Comparison of ENCODE assay signal across 10 cellular contexts in the genomic region with DNA sequence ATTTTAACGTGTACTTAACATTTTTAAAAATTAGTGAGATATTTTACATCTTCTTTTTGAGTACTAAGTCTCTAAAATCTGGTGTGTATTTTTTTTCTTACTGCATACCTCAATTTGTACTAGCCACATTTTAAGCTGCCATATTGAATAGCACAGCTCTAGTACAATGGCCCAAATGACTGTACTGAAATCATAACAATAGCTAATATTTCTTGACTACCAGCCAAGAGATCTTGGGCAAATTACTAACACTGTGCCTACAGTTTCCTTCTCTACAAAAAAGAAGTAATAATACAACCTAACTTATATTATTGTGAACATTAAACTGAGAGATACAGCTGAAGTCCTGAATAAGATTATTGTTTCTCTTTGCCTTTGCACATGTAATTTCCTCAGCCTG. TPM values are rescaled to one million over a fixed set of nuclear protein-coding genes. Genes with fewer than 3 reads are reported as not detected.
A peak's percentile ranks its signal among the peaks of the same experiment; 100 is the strongest.
DNase-seq lines count a peak whose midpoint lies in the region; ATAC-seq and TF ChIP-seq lines count a peak whose summit lies in the region.
"Had no signal": no experiment of that assay in that cellular context is flagged by ENCODE, and none has a peak within 500 bp of the region (broad histone marks: within the 10 kb centered on the region; RNA-seq: fewer than 3 reads in every experiment).

No MANE protein-coding gene starts in this region.

- H3K4me1 Mint-ChIP-seq in CD4-positive, alpha-beta memory T cell, result peaks cover 64 to 91% (median 80%) of the 10 kb centered on the region in 4 donors
- peaks cover 51 to 88% (median 81%) of the 10 kb centered on the region in 3 donors for H3K4me1 Mint-ChIP-seq in T-cell
- H3K4me1 Mint-ChIP-seq in effector memory CD8-positive, alpha-beta T cell (ENCODE audit: low read depth in 2 of 2), result peaks cover 61 to 86% of the 10 kb centered on the region in 2 donors
- H3K4me1 Mint-ChIP-seq in natural killer cell treated with Interleukin-12 subunit alpha and Interleukin-12 subunit beta and Interleukin-15 and Interleukin-18, amount 100 ng/mL, for 72 hours (ENCODE audit: low read depth in 2 of 2), result peaks cover 74 to 90% of the 10 kb centered on the region in 2 donors
- H3K4me1 Mint-ChIP-seq: B cell had no signal

- no peaks in the 10 kb centered on the region for H3K27me3 ChIP-seq in CD4-positive, alpha-beta memory T cell (ENCODE audit: insufficient read depth, low read length)
- H3K27me3 ChIP-seq in heart right ventricle, result no peaks in the 10 kb centered on the region
- H3K27me3 ChIP-seq: BLaER1 treated with 17β-estradiol and CSF1 and Interleukin-3, amounts not matched to agents 10 nM and 100 nM had no signal

- POLR2A ChIA-PET in CD4-positive, alpha-beta memory T cell (lab: Charles Lee; ENCODE audit: partially characterized antibody), result interaction anchor here (0.9 to 2.0 kb wide), 5 partner anchors 9 to 247 kb away, joined by 3 to 6 read pairs (median 4); no protein-coding TSS in a partner anchor
- POLR2A ChIA-PET in T-cell (lab: Charles Lee), result interaction anchor here in 1 of 2 donors (0.9 kb wide), 1 partner anchor 1540 kb away, joined by 3 read pairs; no protein-coding TSS in a partner anchor

- no peaks in the 10 kb centered on the region for H3K27me3 Mint-ChIP-seq in CD4-positive, alpha-beta memory T cell
- no peaks in the 10 kb centered on the region for H3K27me3 Mint-ChIP-seq in T-cell
- H3K27me3 Mint-ChIP-seq in effector memory CD8-positive, alpha-beta T cell, result no peaks in the 10 kb centered on the region
- no peaks in the 10 kb centered on the region for H3K27me3 Mint-ChIP-seq in natural killer cell treated with Interleukin-12 subunit alpha and Interleukin-12 subunit beta and Interleukin-15 and Interleukin-18, amount 100 ng/mL, for 72 hours

- no peak for TF ChIP-seq CTCF in heart right ventricle (IDR thresholded peaks at IDR 0.05)

- 0 to 98% methylated on average over 1 of the region's 1 CpG for WGBS in heart right ventricle, 2 donors

- intact Hi-C loops in CD4-positive, alpha-beta memory T cell (cut with micrococcal nuclease), result loop anchor here (2.0 to 5.0 kb wide), 3 partner anchors 19 to 89 kb away; no protein-coding TSS in a partner anchor
- intact Hi-C loops in heart right ventricle (cut with DNase I), result loop anchor here in 1 of 10 donors (10.0 kb wide), 1 partner anchor 327 kb away; a partner anchor contains a TSS

- no peaks in the 10 kb centered on the region for H3K36me3 Mint-ChIP-seq in CD4-positive, alpha-beta memory T cell
- H3K36me3 Mint-ChIP-seq in T-cell, result no peaks in the 10 kb centered on the region
- H3K36me3 Mint-ChIP-seq in effector memory CD8-positive, alpha-beta T cell (ENCODE audit: insufficient read depth), result peaks cover 6% of the 10 kb centered on the region
- H3K36me3 Mint-ChIP-seq in natural killer cell treated with Interleukin-12 subunit alpha and Interleukin-12 subunit beta and Interleukin-15 and Interleukin-18, amount 100 ng/mL, for 72 hours, result peaks cover 17% of the 10 kb centered on the region

- H3K9me3 Mint-ChIP-seq in CD4-positive, alpha-beta memory T cell, result no peaks in the 10 kb centered on the region
- H3K9me3 Mint-ChIP-seq in T-cell, result no peaks in the 10 kb centered on the region
- H3K9me3 Mint-ChIP-seq in effector memory CD8-positive, alpha-beta T cell, result no peaks in the 10 kb centered on the region
- H3K9me3 Mint-ChIP-seq in natural killer cell treated with Interleukin-12 subunit alpha and Interleukin-12 subunit beta and Interleukin-15 and Interleukin-18, amount 100 ng/mL, for 72 hours, result no peaks in the 10 kb centered on the region

- H3K4me3 Mint-ChIP-seq in CD4-positive, alpha-beta memory T cell, result peak overlapping the region in 2 of 8 donors; percentile 31 to 33
- no peak overlapping the region for H3K4me3 Mint-ChIP-seq in T-cell
- H3K4me3 Mint-ChIP-seq in effector memory CD8-positive, alpha-beta T cell, result peak overlapping the region; percentile 27 to 66
- no peak overlapping the region for H3K4me3 Mint-ChIP-seq in natural killer cell treated with Interleukin-12 subunit alpha and Interleukin-12 subunit beta and Interleukin-15 and Interleukin-18, amount 100 ng/mL, for 72 hours
- H3K4me3 Mint-ChIP-seq: B cell, H9 had no signal

- no peaks in the 10 kb centered on the region for H3K9me3 ChIP-seq in CD4-positive, alpha-beta memory T cell (ENCODE audit: control insufficient read depth in 1 of 2, low read length in 2 of 2)
- H3K9me3 ChIP-seq in heart right ventricle, result no peaks in the 10 kb centered on the region
- H3K9me3 ChIP-seq: Caco-2 had no signal

- H3K27ac ChIP-seq in CD4-positive, alpha-beta memory T cell (ENCODE audit: low read depth, low read length), result no peak overlapping the region
- peak overlapping the region in 1 of 10 donors; percentile 81 for H3K27ac ChIP-seq in heart right ventricle
- H3K27ac ChIP-seq: BLaER1 treated with 17β-estradiol and CSF1 and Interleukin-3, amounts not matched to agents 10 nM and 100 nM had no signal

- peak overlapping the region in 4 of 7 donors; percentile 58 to 88 (median 76) for H3K27ac Mint-ChIP-seq in CD4-positive, alpha-beta memory T cell
- peak overlapping the region; percentile 41 to 56 for H3K27ac Mint-ChIP-seq in T-cell
- H3K27ac Mint-ChIP-seq in effector memory CD8-positive, alpha-beta T cell, result peak overlapping the region; percentile 92 to 97
- H3K27ac Mint-ChIP-seq in natural killer cell treated with Interleukin-12 subunit alpha and Interleukin-12 subunit beta and Interleukin-15 and Interleukin-18, amount 100 ng/mL, for 72 hours, result peak overlapping the region; percentile 85 to 94
- H3K27ac Mint-ChIP-seq: B cell, H9 had no signal

- H3K4me3 ChIP-seq in CD4-positive, alpha-beta memory T cell (ENCODE audit: low read length in 2 of 2), result no peak overlapping the region
- H3K4me3 ChIP-seq in heart right ventricle, result no peak overlapping the region
- H3K4me3 ChIP-seq: BLaER1 treated with 17β-estradiol and CSF1 and Interleukin-3, amounts not matched to agents 10 nM and 100 nM had no signal

- peaks cover 88% of the 10 kb centered on the region for H3K4me1 ChIP-seq in CD4-positive, alpha-beta memory T cell (ENCODE audit: insufficient read depth, low read length)
- peaks cover 0 to 48% (median 0%) of the 10 kb centered on the region in 9 donors for H3K4me1 ChIP-seq in heart right ventricle

- CTCF ChIA-PET in CD4-positive, alpha-beta memory T cell (lab: Charles Lee; ENCODE audit: partially characterized antibody), result interaction anchor here (0.7 kb wide), 1 partner anchor 1469 kb away, joined by 4 read pairs; no protein-coding TSS in a partner anchor
- CTCF ChIA-PET in T-cell (lab: Charles Lee), result interaction anchor here (0.6 to 1.1 kb wide), 3 partner anchors 45 to 1801 kb away, joined by 3 to 5 read pairs (median 3); no protein-coding TSS in a partner anchor

- H3K36me3 ChIP-seq in CD4-positive, alpha-beta memory T cell (ENCODE audit: insufficient read depth, low read length), result no peaks in the 10 kb centered on the region
- H3K36me3 ChIP-seq in heart right ventricle, result no peaks in the 10 kb centered on the region
- H3K36me3 ChIP-seq: BLaER1 treated with 17β-estradiol and CSF1 and Interleukin-3, amounts not matched to agents 10 nM and 100 nM had no signal

- no peak for ATAC-seq in T-cell (replicated peaks in 1 of 4)
- ATAC-seq in effector memory CD8-positive, alpha-beta T cell (replicated peaks), result no peak
- no peak for ATAC-seq in natural killer cell treated with Interleukin-12 subunit alpha and Interleukin-12 subunit beta and Interleukin-15 and Interleukin-18, amount 100 ng/mL, for 72 hours
- no peak for ATAC-seq in heart right ventricle

- no peak for DNase-seq in CD4-positive, alpha-beta memory T cell
- DNase-seq in T-cell, result no peak
- no peak for DNase-seq in effector memory CD8-positive, alpha-beta T cell
- DNase-seq in natural killer cell treated with Interleukin-12 subunit alpha and Interleukin-12 subunit beta and Interleukin-15 and Interleukin-18, amount 100 ng/mL, for 72 hours (ENCODE audit: low spot score), result no peak
- DNase-seq in heart right ventricle, result no peak
- DNase-seq in NK-92 (lab: John Stamatoyannopoulos, UW; ENCODE audit: unreplicated experiment), result no peak
- DNase-seq: Caco-2, H9 had no signal

RNA-seq across cellular contexts. Expression of a gene that starts 57.2 kb away (rescaled TPM):
- 1 to 10 TPM; 4.7 to 6.0 TPM for total RNA-seq in CD4-positive, alpha-beta memory T cell
- polyA plus RNA-seq in CD4-positive, alpha-beta memory T cell, result 1 to 10 TPM; 2.9 to 4.3 TPM
- total RNA-seq in T-cell (1 to 10 TPM; 3.1 to 6.9 (median 6.3) TPM), heart right ventricle (1 to 10 TPM in 4 of 10 donors, under 1 TPM in 6; 0.26 to 4.0 (median 0.73) TPM)
- total RNA-seq in natural killer cell treated with Interleukin-12 subunit alpha and Interleukin-12 subunit beta and Interleukin-15 and Interleukin-18, amount 100 ng/mL, for 72 hours, result 10 to 100 TPM; 16.1 to 35.8 TPM
- polyA plus RNA-seq in heart right ventricle, result 1 to 10 TPM in 1 of 2 donors, under 1 TPM in 1; 0.84 to 1.3 TPM

Comparison
In these comparisons a context has a peak if more than half of its experiments do, and no peak if none do; other contexts are left out.
1. H3K4me3 Mint-ChIP-seq: peak in effector memory CD8-positive, alpha-beta T cell (2 of 2); none in T-cell (0 of 3) and natural killer cell treated with Interleukin-12 subunit alpha and Interleukin-12 subunit beta and Interleukin-15 and Interleukin-18, amount 100 ng/mL, for 72 hours (single experiment).
2. Peak in every context shown above with its lines, with median percentiles within 50 percentile points of each other: H3K27ac Mint-ChIP-seq.